Comparison of ENCODE assay signal across 18 cellular contexts in genomic region chr2:174776223-174776622, GRCh38. TPM values are rescaled to one million over a fixed set of nuclear protein-coding genes. Genes with fewer than 3 reads are reported as not detected.
DNase-seq lines count a peak whose midpoint lies in the region; ATAC-seq, FAIRE-seq and TF ChIP-seq lines count a peak whose summit lies in the region.
"Had no signal": no experiment of that assay in that cellular context is flagged by ENCODE, and none has a peak within 500 bp of the region (broad histone marks: within the 10 kb centered on the region; RNA-seq: fewer than 3 reads in every experiment).

No MANE protein-coding gene starts in this region.

- 91% methylated on average over 6 of the region's 6 CpGs for WGBS in SK-N-SH (ENCODE audit: low lambda C conversion rate)

- TF ChIP-seq EP300 in SK-N-SH (IDR thresholded peaks at IDR 0.05; ENCODE audit: borderline replicate concordance in 1 of 2, low read depth in 1 of 2, low read length in 1 of 2), result no peak

- H3K4me1 ChIP-seq in SK-N-SH (ENCODE audit: control insufficient read depth in 1 of 2, insufficient read depth in 2 of 2, low read depth in 1 of 2, low read length in 1 of 2) (peaks cover 26 to 48% of the 10 kb centered on the region in 2 experiments), KMS-11 (ENCODE audit: low read depth, poor library complexity, severe bottlenecking) (peaks cover 5% of the 10 kb centered on the region)

- H3K27me3 Mint-ChIP-seq in naive thymus-derived CD8-positive, alpha-beta T cell, result peaks cover 0 to 2% (median 0%) of the 10 kb centered on the region in 5 donors

- H3K4me2 ChIP-seq in SK-N-SH (no peak overlapping the region), KMS-11 (no peak overlapping the region)
- H3K4me2 ChIP-seq: A549 had no signal

- H3K4me3 ChIP-seq in SK-N-SH (ENCODE audit: low read depth in 2 of 2, low read length in 1 of 2) (no peak overlapping the region), KMS-11 (IDR thresholded peaks at IDR 0.05; ENCODE audit: insufficient read depth, low read depth, low read length) (no peak overlapping the region), bronchial epithelial cell (ENCODE audit: low read depth, low read length) (no peak overlapping the region)
- H3K4me3 ChIP-seq: A549, adrenal gland, mucosa of descending colon, spleen had no signal

- TF ChIP-seq RAD21 in SK-N-SH (IDR thresholded peaks at IDR 0.05; ENCODE audit: low read length), result no peak

- peak; percentile 55 for TF ChIP-seq CTCF in SK-N-SH (IDR thresholded peaks at IDR 0.05)
- peak; percentile 58 for TF ChIP-seq CTCF in KMS-11 (conservative IDR thresholded peaks at IDR 0.05; ENCODE audit: low read depth, low read length)
- peak; percentile 9 for TF ChIP-seq CTCF in bronchial epithelial cell (IDR thresholded peaks at IDR 0.05; ENCODE audit: insufficient read depth, low read length, severe bottlenecking)

- peak overlapping the region in 1 of 2 experiments; percentile 75; a peak in 1 of 4 replicates for H3K27ac ChIP-seq in SK-N-SH (ENCODE audit: low read depth in 2 of 2, low read length in 1 of 2)
- no peak overlapping the region for H3K27ac ChIP-seq in KMS-11
- H3K27ac ChIP-seq: A549, adrenal gland, HL-60, spleen had no signal

- H3K9ac ChIP-seq in SK-N-SH (no peak overlapping the region), KMS-11 (no peak overlapping the region)

- no peaks in the 10 kb centered on the region for H3F3A ChIP-seq in SK-N-SH (replicated peaks; ENCODE audit: insufficient read depth)

- no peaks in the 10 kb centered on the region for H3K36me3 ChIP-seq in SK-N-SH (replicated peaks in 1 of 2; ENCODE audit: control insufficient read depth in 1 of 2, insufficient read depth in 2 of 2, low read length in 1 of 2)
- H3K36me3 ChIP-seq in KMS-11 (ENCODE audit: insufficient read depth), result no peaks in the 10 kb centered on the region
- H3K36me3 ChIP-seq in bronchial epithelial cell (ENCODE audit: control insufficient read depth, insufficient read depth, low read length), result no peaks in the 10 kb centered on the region
- H3K36me3 ChIP-seq: adrenal gland, spleen had no signal

- peaks cover 33 to 63% (median 61%) of the 10 kb centered on the region in 4 donors for H3K4me1 Mint-ChIP-seq in naive thymus-derived CD8-positive, alpha-beta T cell

- FAIRE-seq in bronchial epithelial cell (lab: Jason Lieb, UNC), result no peak
- FAIRE-seq: A549 had no signal

- no peaks in the 10 kb centered on the region for H3K36me3 Mint-ChIP-seq in naive thymus-derived CD8-positive, alpha-beta T cell
- H3K36me3 Mint-ChIP-seq: stimulated activated effector memory CD8-positive, alpha-beta T cell treated with anti-CD3 and anti-CD28 coated beads, Interleukin-12 subunit alpha, Interleukin-12 subunit beta, amount 100 ng/mL, for 72 hours had no signal

- H3K9me3 ChIP-seq in SK-N-SH, result no peaks in the 10 kb centered on the region
- H3K9me3 ChIP-seq: A549, adrenal gland, mucosa of descending colon, spleen had no signal

- H3K27me3 ChIP-seq in SK-N-SH (ENCODE audit: insufficient read depth), result no peaks in the 10 kb centered on the region
- no peaks in the 10 kb centered on the region for H3K27me3 ChIP-seq in KMS-11 (ENCODE audit: insufficient read depth, low read depth)
- no peaks in the 10 kb centered on the region for H3K27me3 ChIP-seq in bronchial epithelial cell (ENCODE audit: control insufficient read depth, insufficient read depth, low read length)
- H3K27me3 ChIP-seq: adrenal gland, spleen had no signal

- H3K9me3 Mint-ChIP-seq in naive thymus-derived CD8-positive, alpha-beta T cell, result no peaks in the 10 kb centered on the region
- H3K9me3 Mint-ChIP-seq: stimulated activated effector memory CD8-positive, alpha-beta T cell treated with anti-CD3 and anti-CD28 coated beads, Interleukin-12 subunit alpha, Interleukin-12 subunit beta, amount 100 ng/mL, for 72 hours had no signal

- no peaks in the 10 kb centered on the region for H3K9me2 ChIP-seq in SK-N-SH

- H2AFZ ChIP-seq in SK-N-SH (ENCODE audit: low read depth) (no peak overlapping the region), KMS-11 (ENCODE audit: low read depth) (no peak overlapping the region)

- peak overlapping the region in 3 of 10 donors; percentile 19 to 52 (median 34) for H3K4me3 Mint-ChIP-seq in naive thymus-derived CD8-positive, alpha-beta T cell
- H3K4me3 Mint-ChIP-seq: stimulated activated effector memory CD8-positive, alpha-beta T cell treated with anti-CD3 and anti-CD28 coated beads, Interleukin-12 subunit alpha, Interleukin-12 subunit beta, amount 100 ng/mL, for 72 hours had no signal

- CTCF ChIA-PET in SK-N-SH (lab: Yijun Ruan, JAX), result interaction anchor here (1.0 to 13.9 kb wide), 2 partner anchors 79 to 213 kb away, joined by 5 to 316 read pairs; no protein-coding TSS in a partner anchor

- H3K27ac Mint-ChIP-seq in naive thymus-derived CD8-positive, alpha-beta T cell, result peak overlapping the region in 9 of 10 donors; percentile 69 to 100 (median 99)
- H3K27ac Mint-ChIP-seq: stimulated activated effector memory CD8-positive, alpha-beta T cell treated with anti-CD3 and anti-CD28 coated beads, Interleukin-12 subunit alpha, Interleukin-12 subunit beta, amount 100 ng/mL, for 72 hours had no signal

- ATAC-seq in SK-N-SH treated with all-trans-retinoic acid at 6 μM for 48 hours, result no peak
- ATAC-seq in naive thymus-derived CD8-positive, alpha-beta T cell, result no peak
- ATAC-seq: A549; stimulated activated effector memory CD8-positive, alpha-beta T cell treated with anti-CD3 and anti-CD28 coated beads, Interleukin-12 subunit alpha, Interleukin-12 subunit beta, amount 100 ng/mL, for 72 hours had no signal

- no peak for DNase-seq in SK-N-SH
- DNase-seq in bronchial epithelial cell (ENCODE audit: low read depth), result no peak
- peak in 3 of 10 donors; percentile 19 to 50 (median 37) for DNase-seq in naive thymus-derived CD8-positive, alpha-beta T cell
- no peak for DNase-seq in GM19240 (ENCODE audit: insufficient read length, low spot score)
- DNase-seq in kidney glomerular epithelial cell (lab: John Stamatoyannopoulos, UW), result no peak
- DNase-seq in DMS 273 treated with DMSO at 0.1 percent for 48 hours (lab: John Stamatoyannopoulos, UW), result no peak
- DNase-seq: activated CD4-positive, alpha-beta T cell treated with anti-CD3 and anti-CD28 coated beads, Interleukin-2, amount 50 U/mL, for 1 hour; adrenal gland; foreskin melanocyte; HCEC 1CT; mucosa of descending colon; NCI-H1694 treated with DMSO at 0.1 percent for 48 hours; spleen had no signal

- H3K79me2 ChIP-seq in SK-N-SH (ENCODE audit: insufficient read depth), result no peaks in the 10 kb centered on the region
- no peaks in the 10 kb centered on the region for H3K79me2 ChIP-seq in KMS-11 (ENCODE audit: insufficient read depth, low read depth)

- POLR2A ChIA-PET in SK-N-SH (lab: Yijun Ruan, JAX), result no interaction called here
- POLR2A ChIA-PET in naive thymus-derived CD8-positive, alpha-beta T cell (lab: Charles Lee), result interaction anchor here (1.3 kb wide), 1 partner anchor 208 kb away, joined by 3 read pairs; no protein-coding TSS in a partner anchor

- no peaks in the 10 kb centered on the region for H4K20me1 ChIP-seq in SK-N-SH (ENCODE audit: insufficient read depth)
- H4K20me1 ChIP-seq in KMS-11 (ENCODE audit: insufficient read depth), result no peaks in the 10 kb centered on the region

TF ChIP-seq in SK-N-SH, 30 proteins besides CTCF, POLR2A, EP300 and RAD21 (continues in another document):
- TF ChIP-seq MEF2A (IDR thresholded peaks at IDR 0.05; ENCODE audit: borderline replicate concordance, low read depth) (no peak), FOSL2 (IDR thresholded peaks at IDR 0.05; ENCODE audit: borderline replicate concordance, low read depth) (no peak), USF2 (IDR thresholded peaks at IDR 0.05; ENCODE audit: borderline replicate concordance, low read depth, low read length) (no peak), RFX5 (IDR thresholded peaks at IDR 0.05; ENCODE audit: low read length) (no peak), MXI1 (IDR thresholded peaks at IDR 0.05; ENCODE audit: low read depth, low read length) (no peak), TAF1 (IDR thresholded peaks at IDR 0.05; ENCODE audit: borderline replicate concordance, low read depth, low read length) (no peak)

TF ChIP-seq in SK-N-SH treated with all-trans-retinoic acid at 6 μM for 48 hours, 23 proteins besides CTCF, POLR2A, EP300 and RAD21 (continues in another document):
- TF ChIP-seq ISL1 (CRISPR knock-in tag; IDR thresholded peaks at IDR 0.05) (no peak), OSR1 (CRISPR knock-in tag; IDR thresholded peaks at IDR 0.05) (no peak), ZNF70 (CRISPR knock-in tag; IDR thresholded peaks at IDR 0.05) (no peak), CSDC2 (CRISPR knock-in tag; IDR thresholded peaks at IDR 0.05) (no peak), PPARA (CRISPR knock-in tag; IDR thresholded peaks at IDR 0.05; ENCODE audit: borderline replicate concordance) (no peak), GLIS3 (CRISPR knock-in tag; IDR thresholded peaks at IDR 0.05) (no peak), PATZ1 (CRISPR knock-in tag; IDR thresholded peaks at IDR 0.05; ENCODE audit: borderline replicate concordance) (no peak), ARNTL (CRISPR knock-in tag; IDR thresholded peaks at IDR 0.05; ENCODE audit: borderline replicate concordance, low read depth) (no peak), ESRRG (CRISPR knock-in tag; IDR thresholded peaks at IDR 0.05) (no peak), TOX (CRISPR knock-in tag; IDR thresholded peaks at IDR 0.05; ENCODE audit: borderline replicate concordance) (no peak), SNAI2 (CRISPR knock-in tag; IDR thresholded peaks at IDR 0.05) (no peak), RARB (CRISPR knock-in tag; IDR thresholded peaks at IDR 0.05) (no peak), TCF4 (CRISPR knock-in tag; IDR thresholded peaks at IDR 0.05; ENCODE audit: borderline replicate concordance) (no peak), ZNF565 (CRISPR knock-in tag; conservative IDR thresholded peaks at IDR 0.05; ENCODE audit: low read depth) (no peak)

RNA-seq across cellular contexts. Expression of gene CHRNA1, which starts 12.0 kb away (rescaled TPM):
- 0.02 and 0.08 TPM in 2 replicates for polyA plus RNA-seq in SK-N-SH (2012; rRNA removed)
- polyA plus RNA-seq in SK-N-SH (2012; cell fraction: cytosol; rRNA removed), result 0.05 and 0.09 TPM in 2 replicates
- 0.15 and 0.21 TPM in 2 replicates for polyA plus RNA-seq in SK-N-SH (2012; cell fraction: nucleus; rRNA removed)
- not detected in 2 replicates for total RNA-seq in bronchial epithelial cell
- total RNA-seq in naive thymus-derived CD8-positive, alpha-beta T cell, result not detected
- polyA plus RNA-seq in naive thymus-derived CD8-positive, alpha-beta T cell, result not detected
- polyA plus RNA-seq: A549, adrenal gland had no signal
